6 cellular contexts compared by ENCODE assay signal in genomic region chr19:55485439-55486011, GRCh38. TPM values are rescaled to one million over a fixed set of nuclear protein-coding genes. Genes with fewer than 3 reads are reported as not detected.
DNase-seq lines count a peak whose midpoint lies in the region; ATAC-seq and TF ChIP-seq lines count a peak whose summit lies in the region.

No MANE protein-coding gene starts in this region.

- peak overlapping the region; percentile 71 for H3K27ac ChIP-seq in KOPT-K1 (ENCODE audit: low read depth, low read length, poor library complexity, severe bottlenecking)
- H3K27ac ChIP-seq in trophoblast cell (ENCODE audit: low read depth, low read length): peak overlapping the region; percentile 99

- no peaks in the 10 kb centered on the region for H3K9me3 ChIP-seq in KOPT-K1 (ENCODE audit: insufficient read depth, low read length, poor library complexity, severe bottlenecking)
- H3K9me3 ChIP-seq in trophoblast cell (ENCODE audit: insufficient read depth, low read depth, low read length): peaks cover 1% of the 10 kb centered on the region

- no peak for TF ChIP-seq CTCF in cardiac fibroblast (IDR thresholded peaks at IDR 0.05; ENCODE audit: low read depth, low read length)

- H3K4ac ChIP-seq in trophoblast cell (ENCODE audit: low read depth, low read length): peak overlapping the region; percentile 96

- H2BK120ac ChIP-seq in trophoblast cell (ENCODE audit: insufficient read depth, low read length, poor library complexity): peak overlapping the region; percentile 95

- peaks cover 24% of the 10 kb centered on the region for H3K79me2 ChIP-seq in trophoblast cell (ENCODE audit: control insufficient read depth, insufficient read depth, low read length, poor library complexity)

- H2BK5ac ChIP-seq in trophoblast cell (ENCODE audit: low read depth, low read length, poor library complexity): peak overlapping the region; percentile 94

- peak overlapping the region; percentile 86 for H2BK12ac ChIP-seq in trophoblast cell (ENCODE audit: low read length)

- peak overlapping the region; percentile 82 for H3K18ac ChIP-seq in trophoblast cell (ENCODE audit: low read length)

- H3K4me2 ChIP-seq in trophoblast cell (ENCODE audit: low read length): peak overlapping the region; percentile 89

- peak overlapping the region; percentile 95 for H3K14ac ChIP-seq in trophoblast cell (ENCODE audit: low read length)

- peak overlapping the region; percentile 99 for H4K91ac ChIP-seq in trophoblast cell (ENCODE audit: low read depth, low read length)

- WGBS in trophoblast cell (ENCODE audit: extremely low coverage, insufficient coverage, insufficient read length): no CpG with 5 or more reads among the region's 18 CpGs

- peak overlapping the region; percentile 88 for H4K12ac ChIP-seq in trophoblast cell (ENCODE audit: low read depth, low read length)

- H3K36me3 ChIP-seq in KOPT-K1 (ENCODE audit: insufficient read depth, low read length): peaks cover 8% of the 10 kb centered on the region; the same call in 1 of the 2 replicates
- H3K36me3 ChIP-seq in trophoblast cell (ENCODE audit: control insufficient read depth in 1 of 2, insufficient read depth in 2 of 2, low read length in 2 of 2): peaks cover 22 to 26% of the 10 kb centered on the region in 2 experiments

- DNase-seq in cardiac fibroblast (ENCODE audit: low read depth in 2 of 2): no peak
- no peak for DNase-seq in trophoblast cell
- no peak for DNase-seq in H4 (ENCODE audit: low spot score)

- H3K9ac ChIP-seq in trophoblast cell (ENCODE audit: low read length): peak overlapping the region; percentile 86

- H2AK5ac ChIP-seq in trophoblast cell (ENCODE audit: low read length): peak overlapping the region; percentile 98

- ATAC-seq in esophagus mucosa (no peak), GM19023 (IDR thresholded peaks at IDR 0.05; ENCODE audit: unreplicated experiment) (no peak)

- H3K4me3 ChIP-seq in cardiac fibroblast (replicated peaks in 1 of 2; ENCODE audit: low read depth in 2 of 2, low read length in 2 of 2) (peak overlapping the region; percentile 61 to 63), trophoblast cell (ENCODE audit: low read depth, low read length) (peak overlapping the region; percentile 80)

- H3K4me1 ChIP-seq in trophoblast cell (ENCODE audit: control insufficient read depth in 1 of 2, insufficient read depth in 2 of 2, low read length in 2 of 2): peaks cover 47 to 49% of the 10 kb centered on the region in 2 experiments

- H2AFZ ChIP-seq in trophoblast cell (ENCODE audit: insufficient read depth, low read length, poor library complexity): peak overlapping the region; percentile 60

- H3K23ac ChIP-seq in trophoblast cell (ENCODE audit: low read length): no peak overlapping the region

- H3K79me1 ChIP-seq in trophoblast cell (ENCODE audit: low read length): peaks cover 49% of the 10 kb centered on the region

- peak overlapping the region; percentile 91 for H4K8ac ChIP-seq in trophoblast cell (ENCODE audit: low read depth, low read length)

- H3K27me3 ChIP-seq in trophoblast cell (ENCODE audit: insufficient read depth, low read length): no peaks in the 10 kb centered on the region

RNA-seq across cellular contexts. Expression of gene NAT14, which starts 0.5 kb away (rescaled TPM):
- polyA plus RNA-seq in trophoblast cell (2013): 108 and 109 TPM in 2 replicates
- total RNA-seq in esophagus mucosa: 7.5 TPM
- 28.0 and 28.9 TPM in 2 replicates for total RNA-seq in H4 (2014; rRNA removed; shearing (Covaris generic))

RNA-seq across cellular contexts. Expression of gene SSC5D, which starts 2.7 kb away (rescaled TPM):
- polyA plus RNA-seq in trophoblast cell (2013): 24.2 and 24.4 TPM in 2 replicates
- total RNA-seq in esophagus mucosa: 0.24 TPM
- 0.23 and 0.29 TPM in 2 replicates for total RNA-seq in H4 (2014; rRNA removed; shearing (Covaris generic))

RNA-seq across cellular contexts. Expression of gene ZNF628, which starts 9.1 kb away (rescaled TPM):
- 12.6 and 14.5 TPM in 2 replicates for polyA plus RNA-seq in trophoblast cell (2013)
- 3.7 TPM for total RNA-seq in esophagus mucosa
- 1.4 and 3.9 TPM in 2 replicates for total RNA-seq in H4 (2014; rRNA removed; shearing (Covaris generic))

RNA-seq across cellular contexts. Expression of gene C19orf85, which starts 21.0 kb away (rescaled TPM):
- polyA plus RNA-seq in trophoblast cell (2013): not detected in 2 replicates
- total RNA-seq in esophagus mucosa: not detected
- not detected in 2 replicates for total RNA-seq in H4 (2014; rRNA removed; shearing (Covaris generic))

RNA-seq across cellular contexts. Expression of gene ISOC2, which starts 24.1 kb away (rescaled TPM):
- 20.4 and 20.9 TPM in 2 replicates for polyA plus RNA-seq in trophoblast cell (2013)
- total RNA-seq in esophagus mucosa: 41.9 TPM
- total RNA-seq in H4 (2014; rRNA removed; shearing (Covaris generic)): 187 and 279 TPM in 2 replicates
